1 cellular context compared by ENCODE assay signal in genomic region chr1:242651817-242652216, GRCh38.
TF ChIP-seq lines count a peak whose summit lies in the region.

No MANE protein-coding gene starts in this region.

TF ChIP-seq in H1, 55 proteins besides CTCF, POLR2A, EP300 and RAD21:
- TF ChIP-seq ATF2 (IDR thresholded peaks at IDR 0.05; ENCODE audit: low read length) (no peak), KDM4A (IDR thresholded peaks at IDR 0.05; ENCODE audit: low read depth, low read length, severe bottlenecking) (no peak), BRCA1 (IDR thresholded peaks at IDR 0.05; ENCODE audit: low read depth, low read length) (no peak), RXRA (IDR thresholded peaks at IDR 0.05; ENCODE audit: insufficient read depth, low read depth, low read length) (no peak), ASH2L (IDR thresholded peaks at IDR 0.05; ENCODE audit: low read length) (no peak), KDM5A (IDR thresholded peaks at IDR 0.05; ENCODE audit: low read length) (no peak), PHF8 (conservative IDR thresholded peaks at IDR 0.05; ENCODE audit: low read depth, low read length) (no peak), BACH1 (IDR thresholded peaks at IDR 0.05; ENCODE audit: low read length) (no peak), JUN (IDR thresholded peaks at IDR 0.05; ENCODE audit: low read depth, low read length) (no peak), CREB1 (IDR thresholded peaks at IDR 0.05) (no peak), BCL11A (IDR thresholded peaks at IDR 0.05; ENCODE audit: low read depth in 2 of 2, low read length in 2 of 2) (no peak), CBX8 (IDR thresholded peaks at IDR 0.05; ENCODE audit: borderline replicate concordance, low read depth, low read length) (no peak)
